ENCODE assay signal across 18 cellular contexts in the genomic region with DNA sequence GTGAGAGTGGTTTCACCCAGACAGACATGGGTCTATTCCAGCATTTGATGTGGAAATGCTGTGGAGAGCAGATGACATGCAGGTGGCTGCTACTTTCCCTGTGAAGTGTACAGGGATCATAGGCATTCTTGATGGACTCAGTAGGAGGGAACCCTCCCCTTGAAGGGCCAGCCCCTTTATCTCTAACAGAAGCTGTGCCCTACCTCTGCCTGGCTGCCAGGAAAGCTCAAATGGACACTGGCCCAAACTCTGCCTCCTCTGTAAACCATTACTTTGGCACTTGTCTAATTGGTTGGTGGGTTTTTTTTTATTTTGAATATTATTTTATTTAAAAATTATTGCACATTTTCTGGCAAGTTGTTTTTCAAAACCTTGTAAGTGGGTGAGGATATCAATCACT.
"Had no signal": no experiment of that assay in that cellular context is flagged by ENCODE, and none has a peak within 500 bp of the region (broad histone marks: within the 10 kb centered on the region; RNA-seq: fewer than 3 reads in every experiment).

No MANE protein-coding gene starts in this region.

- H3K4me2 ChIP-seq: KMS-11 had no signal

- DNase-seq: Kasumi-1, MM.1S, NCI-H1436 treated with DMSO at 0.1 percent for 48 hours, NCI-H1694, NCI-H187 treated with DMSO at 0.1 percent for 48 hours, NCI-H2029 treated with DMSO at 0.1 percent for 48 hours, NCI-H226, NCI-H446, NCI-H510A, NCI-H524 treated with DMSO at 0.1 percent for 48 hours, NCI-H774, SHP77 had no signal

- H3K4me3 ChIP-seq: K562 had no signal

- ATAC-seq: K562, Panc1, SK-N-SH treated with all-trans-retinoic acid at 6 μM for 48 hours had no signal

- H3K27ac ChIP-seq: HL-60, KMS-11, RWPE1 had no signal
